In the genomic region with DNA sequence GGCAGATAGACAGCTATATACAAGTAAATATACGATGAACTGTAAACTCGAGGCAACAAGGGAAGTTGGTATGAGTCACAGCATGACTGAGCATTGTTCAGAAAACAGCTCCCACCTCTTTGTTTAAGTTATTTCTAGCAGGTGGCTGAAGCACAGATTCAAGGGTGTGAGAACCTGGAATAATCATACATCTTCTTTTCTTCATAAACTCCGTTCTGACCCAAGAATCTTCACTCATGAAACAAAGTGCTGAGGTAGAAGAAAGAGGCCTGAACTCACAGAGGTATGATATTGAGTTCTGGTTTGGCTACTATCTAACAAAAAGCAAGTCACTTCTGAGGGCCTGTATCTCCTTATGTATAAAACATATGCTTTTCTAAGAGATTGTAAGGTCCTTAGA, we compare ENCODE assay signal across 12 cellular contexts.
DNase-seq lines count a peak whose midpoint lies in the region; ATAC-seq and TF ChIP-seq lines count a peak whose summit lies in the region.
"Had no signal": no experiment of that assay in that cellular context is flagged by ENCODE, and none has a peak within 500 bp of the region (broad histone marks: within the 10 kb centered on the region; RNA-seq: fewer than 3 reads in every experiment).

No MANE protein-coding gene starts in this region.

- no peak overlapping the region for H3K4me2 ChIP-seq in IMR-90 (ENCODE audit: low read depth, low read length)

- H3K4me1 ChIP-seq in IMR-90 (ENCODE audit: control insufficient read depth, insufficient read depth, low read length), result peaks cover 1% of the 10 kb centered on the region; the same call in 1 of the 2 replicates
- peaks cover 8 to 17% of the 10 kb centered on the region in 2 donors for H3K4me1 ChIP-seq in left lung

- H3K14ac ChIP-seq in IMR-90 (replicated peaks; ENCODE audit: low read depth, low read length), result 0 out of 2 replicates have a peak overlapping the region, but pooled peaks have one; percentile 23

- no CpG with 5 or more reads among the region's 3 CpGs for WGBS in IMR-90 (ENCODE audit: extremely low coverage in 2 of 2, insufficient read length in 1 of 2), 2 experiments

- H3K79me1 ChIP-seq in IMR-90 (ENCODE audit: low read depth in 1 of 2, low read length in 2 of 2), result no peaks in the 10 kb centered on the region

- POLR2A ChIA-PET in IMR-90 (lab: Charles Lee; ENCODE audit: unreplicated experiment), result no interaction called here

- no peak overlapping the region for H3K27ac ChIP-seq in IMR-90 (ENCODE audit: insufficient read depth, low read length)
- peak overlapping the region in 1 of 2 donors; percentile 4 for H3K27ac ChIP-seq in left lung
- H3K27ac ChIP-seq: transverse colon had no signal

- H4K20me1 ChIP-seq in IMR-90 (ENCODE audit: insufficient read depth, low read length), result no peaks in the 10 kb centered on the region

- no peaks in the 10 kb centered on the region for H3K4me1 Mint-ChIP-seq in activated T-helper 17 cell treated with anti-CD3 and anti-CD28 coated beads, Interleukin-2, amount 50 U/mL, for 72 hours

- H2BK120ac ChIP-seq in IMR-90 (ENCODE audit: low read depth, low read length), result no peak overlapping the region

- in situ Hi-C loops in IMR-90 (cut with MboI; ENCODE audit: low sequenced_read_pairs), result no loop called here

- ATAC-seq in IMR-90 (ENCODE audit: low read depth), result no peak
- ATAC-seq in left lung, result peak; percentile 15
- ATAC-seq in HG02588 (IDR thresholded peaks at IDR 0.05; ENCODE audit: unreplicated experiment), result no peak
- ATAC-seq in activated T-helper 17 cell treated with anti-CD3 and anti-CD28 coated beads, Interleukin-2, amount 50 U/mL, for 72 hours (replicated peaks), result no peak

- no peak overlapping the region for H3K4ac ChIP-seq in IMR-90 (ENCODE audit: low read depth, low read length)

- H3K4me3 Mint-ChIP-seq in activated T-helper 17 cell treated with anti-CD3 and anti-CD28 coated beads, Interleukin-2, amount 50 U/mL, for 72 hours, result no peak overlapping the region

- H2BK15ac ChIP-seq in IMR-90 (ENCODE audit: low read depth, low read length), result no peak overlapping the region

- H3K27ac Mint-ChIP-seq in activated T-helper 17 cell treated with anti-CD3 and anti-CD28 coated beads, Interleukin-2, amount 50 U/mL, for 72 hours, result no peak overlapping the region

- H3K9ac ChIP-seq in IMR-90 (ENCODE audit: low read depth, low read length), result no peak overlapping the region

- no peak overlapping the region for H4K5ac ChIP-seq in IMR-90 (ENCODE audit: low read depth, low read length)

- CTCF ChIA-PET in IMR-90 (lab: Yijun Ruan, JAX), result interaction anchor here (0.6 kb wide), 1 partner anchor 20 kb away, joined by 4 read pairs; no protein-coding TSS in a partner anchor

- no peaks in the 10 kb centered on the region for H3K36me3 ChIP-seq in IMR-90 (ENCODE audit: control insufficient read depth, insufficient read depth, low read length)
- H3K36me3 ChIP-seq in left lung, result no peaks in the 10 kb centered on the region
- H3K36me3 ChIP-seq: transverse colon had no signal

- H2AK9ac ChIP-seq in IMR-90 (replicated peaks; ENCODE audit: low read depth, low read length, poor library complexity), result no peak overlapping the region

- H3K27me3 Mint-ChIP-seq in activated T-helper 17 cell treated with anti-CD3 and anti-CD28 coated beads, Interleukin-2, amount 50 U/mL, for 72 hours, result peaks cover 22% of the 10 kb centered on the region

- no peak overlapping the region for H2BK5ac ChIP-seq in IMR-90 (ENCODE audit: low read depth, low read length, poor library complexity, severe bottlenecking)

- no peak overlapping the region for H4K91ac ChIP-seq in IMR-90 (ENCODE audit: insufficient read depth, low read depth, low read length)

- TF ChIP-seq RAD21 in IMR-90 (IDR thresholded peaks at IDR 0.05; ENCODE audit: low read length), result no peak

- H3K9me3 ChIP-seq in IMR-90 (ENCODE audit: control insufficient read depth, insufficient read depth, low read length) (no peaks in the 10 kb centered on the region), left lung (peaks cover 0 to 1% of the 10 kb centered on the region in 2 donors)
- H3K9me3 ChIP-seq: transverse colon had no signal

- no peak overlapping the region for H2BK20ac ChIP-seq in IMR-90 (ENCODE audit: low read depth, low read length)

- H4K8ac ChIP-seq in IMR-90 (ENCODE audit: low read depth in 2 of 2, low read length in 2 of 2), result no peak overlapping the region

- dilution Hi-C loops in IMR-90 (cut with HindIII; ENCODE audit: low sequenced_read_pairs, unreplicated experiment), result no loop called here

- H2AFZ ChIP-seq in IMR-90 (replicated peaks; ENCODE audit: low read length, poor library complexity), result no peak overlapping the region

- H3K23ac ChIP-seq in IMR-90 (ENCODE audit: low read depth, low read length), result no peak overlapping the region

- intact Hi-C loops in IMR-90 (cut with micrococcal nuclease), result no loop called here
- intact Hi-C loops in left lung (cut with DNase I), result no loop called here

- H3K27me3 ChIP-seq in IMR-90 (ENCODE audit: control insufficient read depth, insufficient read depth, low read length), result no peaks in the 10 kb centered on the region
- no peaks in the 10 kb centered on the region for H3K27me3 ChIP-seq in left lung
- H3K27me3 ChIP-seq: transverse colon had no signal

- DNase-seq in EH (ENCODE audit: low read depth) (peak; percentile 41), IMR-90 (peak; percentile 60), amniotic epithelial cell (ENCODE audit: low read depth) (peak; percentile 68), left lung (no peak), RPMI8226 (no peak), NCI-H510A (lab: John Stamatoyannopoulos, UW) (no peak)
- DNase-seq: activated naive CD4-positive, alpha-beta T cell treated with anti-CD3 and anti-CD28 coated beads, Interleukin-2, amount 50 U/mL, for 16 hours; effector memory CD4-positive, alpha-beta T cell; NCI-H526; transverse colon had no signal

- H3K9me1 ChIP-seq in IMR-90 (ENCODE audit: insufficient read depth, low read length), result no peaks in the 10 kb centered on the region

- no peak overlapping the region for H3K56ac ChIP-seq in IMR-90 (ENCODE audit: extremely low read depth, insufficient read depth, low read length)

- no TSS peak for BruUV-seq in IMR-90 (replicated peaks; lab: Mats Ljungman, UMichigan)

- TF ChIP-seq POLR2A in IMR-90 (IDR thresholded peaks at IDR 0.05; ENCODE audit: low read depth, low read length), result no peak

- no peaks in the 10 kb centered on the region for H3K36me3 Mint-ChIP-seq in activated T-helper 17 cell treated with anti-CD3 and anti-CD28 coated beads, Interleukin-2, amount 50 U/mL, for 72 hours (ENCODE audit: low read depth)

- H3K4me3 ChIP-seq in IMR-90 (ENCODE audit: insufficient read depth, low read depth, low read length), result no peak overlapping the region
- no peak overlapping the region for H3K4me3 ChIP-seq in left lung
- H3K4me3 ChIP-seq: transverse colon had no signal

- H2AK5ac ChIP-seq in IMR-90 (ENCODE audit: low read depth, low read length), result no peak overlapping the region

- no peak overlapping the region for H3K18ac ChIP-seq in IMR-90 (ENCODE audit: low read depth, low read length)

- TF ChIP-seq CTCF in IMR-90 (conservative IDR thresholded peaks at IDR 0.05; ENCODE audit: low read depth, low read length) (no peak), left lung (IDR thresholded peaks at IDR 0.05) (no peak)

- no peaks in the 10 kb centered on the region for H3K9me3 Mint-ChIP-seq in activated T-helper 17 cell treated with anti-CD3 and anti-CD28 coated beads, Interleukin-2, amount 50 U/mL, for 72 hours

TF ChIP-seq in IMR-90, 13 proteins besides CTCF, POLR2A, EP300 and RAD21:
- TF ChIP-seq NFE2L2 (IDR thresholded peaks at IDR 0.05; ENCODE audit: low read depth, low read length) (peak; percentile 62; the same call in 1 of the 2 replicates), CEBPB (IDR thresholded peaks at IDR 0.05; ENCODE audit: low read depth, low read length) (no peak)
- TF ChIP-seq, protein P1, sequence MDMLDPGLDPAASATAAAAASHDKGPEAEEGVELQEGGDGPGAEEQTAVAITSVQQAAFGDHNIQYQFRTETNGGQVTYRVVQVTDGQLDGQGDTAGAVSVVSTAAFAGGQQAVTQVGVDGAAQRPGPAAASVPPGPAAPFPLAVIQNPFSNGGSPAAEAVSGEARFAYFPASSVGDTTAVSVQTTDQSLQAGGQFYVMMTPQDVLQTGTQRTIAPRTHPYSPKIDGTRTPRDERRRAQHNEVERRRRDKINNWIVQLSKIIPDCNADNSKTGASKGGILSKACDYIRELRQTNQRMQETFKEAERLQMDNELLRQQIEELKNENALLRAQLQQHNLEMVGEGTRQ (IDR thresholded peaks at IDR 0.05; ENCODE audit: low read depth, low read length), result no peak

Comparison
In these comparisons a context has a peak if more than half of its experiments do, and no peak if none do; other contexts are left out.
1. DNase-seq: peak in EH (single experiment), IMR-90 (single experiment) and amniotic epithelial cell (single experiment); none in left lung (0 of 2), RPMI8226 (single experiment) and NCI-H510A (single experiment).